ENCODE assay signal across 21 cellular contexts in the genomic region with DNA sequence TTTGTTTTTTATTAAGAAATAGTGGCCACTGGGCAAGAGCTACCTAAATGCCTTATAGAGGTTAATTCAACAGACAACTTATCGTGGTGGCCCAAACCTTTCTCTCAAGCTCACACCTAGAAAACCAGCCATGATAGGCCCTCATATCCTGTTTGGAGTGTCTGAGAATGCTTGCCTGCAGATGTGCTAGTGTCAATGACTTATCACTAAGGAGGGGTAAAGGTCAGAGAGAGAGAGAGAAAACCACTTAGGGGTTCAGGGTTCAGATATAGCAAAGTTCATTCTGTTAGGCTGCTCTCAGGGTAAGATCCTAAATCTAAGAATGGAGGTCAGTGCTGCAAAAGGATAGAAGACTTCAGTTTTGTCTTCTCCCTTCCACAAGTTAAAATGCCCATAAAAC. TPM values are rescaled to one million over a fixed set of nuclear protein-coding genes. Genes with fewer than 3 reads are reported as not detected.
"Had no signal": no experiment of that assay in that cellular context is flagged by ENCODE, and none has a peak within 500 bp of the region (broad histone marks: within the 10 kb centered on the region; RNA-seq: fewer than 3 reads in every experiment).

No MANE protein-coding gene starts in this region.

- H3K4me2 ChIP-seq: KMS-11, SK-N-SH had no signal

- H3K27ac ChIP-seq: KMS-11 had no signal

- FAIRE-seq: HepG2, RCC 7860 had no signal

- H3K9ac ChIP-seq: KMS-11, SK-N-SH had no signal

- DNase-seq: IMR-90, Kasumi-1, MM.1S, NCI-H1092 treated with DMSO at 0.1 percent for 48 hours, NCI-H1436, NCI-H187, NCI-H2029, NCI-H2081 treated with DMSO at 0.1 percent for 48 hours, NCI-H2171, NCI-H226, NCI-H446, NCI-H510A, NCI-H524 treated with DMSO at 0.1 percent for 48 hours, NCI-H69, NCI-H774, Right ventricle myocardium superior, RPMI8226, SK-N-SH had no signal

- H3K9me3 ChIP-seq: SK-N-SH had no signal

- ATAC-seq: HepG2 had no signal

RNA-seq across cellular contexts. Expression of a gene that starts 30.4 kb away (rescaled TPM):
- total RNA-seq: HepG2 had no signal
- polyA plus RNA-seq: HepG2 had no signal
